8 cellular contexts compared by ENCODE assay signal in the genomic region with DNA sequence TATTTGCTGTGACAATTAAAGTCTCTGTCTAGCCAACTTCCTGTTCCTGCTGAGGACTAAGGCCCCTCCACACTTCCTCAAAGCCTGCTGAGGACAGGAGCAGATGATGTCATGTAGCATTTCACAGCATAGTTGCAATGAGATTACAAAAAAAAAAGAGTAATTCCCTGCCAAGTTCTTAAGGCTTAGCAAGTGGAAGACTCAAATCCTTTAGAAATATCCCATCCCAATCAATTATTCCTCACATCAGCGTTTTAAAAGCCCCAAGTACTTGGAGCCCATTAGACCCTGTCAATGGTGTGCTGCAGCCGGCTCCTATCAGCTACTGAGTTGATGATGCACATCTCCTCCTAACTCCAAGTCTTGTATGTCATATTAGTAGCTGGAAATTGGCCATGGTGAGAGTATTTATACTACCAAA. TPM values are rescaled to one million over a fixed set of nuclear protein-coding genes. Genes with fewer than 3 reads are reported as not detected.
DNase-seq lines count a peak whose midpoint lies in the region; ATAC-seq and TF ChIP-seq lines count a peak whose summit lies in the region.

No MANE protein-coding gene starts in this region.

- no peak overlapping the region for H3K27ac Mint-ChIP-seq in progenitor cell of endocrine pancreas

- peak overlapping the region in 1 of 2 experiments; percentile 22 for H3K4me3 ChIP-seq in neutrophil (ENCODE audit: low read depth in 1 of 2, low read length in 1 of 2)

- no peaks in the 10 kb centered on the region for H3K27me3 ChIP-seq in neutrophil

- H3K4me3 Mint-ChIP-seq in progenitor cell of endocrine pancreas (ENCODE audit: low read depth), result no peak overlapping the region

- H3K9me3 Mint-ChIP-seq in progenitor cell of endocrine pancreas (ENCODE audit: low read depth), result peaks cover 2% of the 10 kb centered on the region

- H3K27me3 Mint-ChIP-seq in progenitor cell of endocrine pancreas, result no peaks in the 10 kb centered on the region

- peaks cover 4% of the 10 kb centered on the region for H3K36me3 Mint-ChIP-seq in progenitor cell of endocrine pancreas (ENCODE audit: insufficient read depth)

- no peaks in the 10 kb centered on the region for H3K9me3 ChIP-seq in neutrophil

- DNase-seq in activated CD4-positive, CD25-positive, alpha-beta regulatory T cell (lab: John Stamatoyannopoulos, UW), result no peak
- peak; percentile 60 for DNase-seq in RPMI8226
- DNase-seq in epithelial cell of prostate (ENCODE audit: low read depth, low spot score), result peak; percentile 33
- DNase-seq in progenitor cell of endocrine pancreas (ENCODE audit: low spot score, unreplicated experiment), result no peak
- DNase-seq in cerebellar nuclear complex (lab: John Stamatoyannopoulos, UW), result no peak

- peaks cover 48 to 57% of the 10 kb centered on the region in 2 experiments for H3K4me1 ChIP-seq in neutrophil (ENCODE audit: control insufficient read depth in 1 of 2, insufficient read depth in 1 of 2, low read depth in 1 of 2, low read length in 1 of 2)

- peaks cover 72% of the 10 kb centered on the region for H3K36me3 ChIP-seq in neutrophil

- peak; percentile 67 to 68 for ATAC-seq in activated CD4-positive, CD25-positive, alpha-beta regulatory T cell treated with anti-CD3 and anti-CD28 coated beads, Interleukin-2, amount 50 U/mL, for 24 hours
- peak; percentile 34 for ATAC-seq in HG02678 (IDR thresholded peaks at IDR 0.05; ENCODE audit: unreplicated experiment)

- H3K4me1 Mint-ChIP-seq in progenitor cell of endocrine pancreas (ENCODE audit: low read depth), result peaks cover 5% of the 10 kb centered on the region

- TF ChIP-seq CTCF in neutrophil (IDR thresholded peaks at IDR 0.05), result no peak
- TF ChIP-seq CTCF in progenitor cell of endocrine pancreas (IDR thresholded peaks at IDR 0.05; ENCODE audit: unreplicated experiment), result no peak

- H3K27ac ChIP-seq in epithelial cell of prostate, result peak overlapping the region; percentile 14
- peak overlapping the region; percentile 86 for H3K27ac ChIP-seq in neutrophil

RNA-seq across cellular contexts. Expression of a gene that starts 51.7 kb away (rescaled TPM):
- total RNA-seq in progenitor cell of endocrine pancreas, result 16.4 and 17.1 TPM in 2 replicates

Comparison
In these comparisons a context has a peak if more than half of its experiments do, and no peak if none do; other contexts are left out.
1. DNase-seq: peak in RPMI8226 (single experiment) and epithelial cell of prostate (single experiment); none in activated CD4-positive, CD25-positive, alpha-beta regulatory T cell (0 of 4), progenitor cell of endocrine pancreas (single experiment) and cerebellar nuclear complex (0 of 2).